Comparison of ENCODE assay signal across 10 cellular contexts in genomic region chr17:42249681-42250446, GRCh38. TPM values are rescaled to one million over a fixed set of nuclear protein-coding genes. Genes with fewer than 3 reads are reported as not detected.
DNase-seq lines count a peak whose midpoint lies in the region; ATAC-seq and TF ChIP-seq lines count a peak whose summit lies in the region.
"Had no signal": no experiment of that assay in that cellular context is flagged by ENCODE, and none has a peak within 500 bp of the region (broad histone marks: within the 10 kb centered on the region; RNA-seq: fewer than 3 reads in every experiment).

No MANE protein-coding gene starts in this region.

- H3K9me3 ChIP-seq in left ventricle myocardium inferior (replicated peaks) (no peaks in the 10 kb centered on the region), upper lobe of right lung (no peaks in the 10 kb centered on the region)

- H3K4me1 Mint-ChIP-seq in natural killer cell = peaks cover 40 to 48% of the 10 kb centered on the region in 2 donors

- peak overlapping the region; percentile 80 for H3K4me3 Mint-ChIP-seq in natural killer cell
- H3K4me3 Mint-ChIP-seq: endodermal cell had no signal

- H3K36me3 ChIP-seq in left ventricle myocardium inferior (no peaks in the 10 kb centered on the region), upper lobe of right lung (no peaks in the 10 kb centered on the region)

- no peaks in the 10 kb centered on the region for H3K9me3 Mint-ChIP-seq in activated naive CD4-positive, alpha-beta T cell treated with anti-CD3 and anti-CD28 coated beads, Interleukin-2, amount 50 U/mL, for 72 hours
- no peaks in the 10 kb centered on the region for H3K9me3 Mint-ChIP-seq in natural killer cell
- H3K9me3 Mint-ChIP-seq: endodermal cell had no signal

- intact Hi-C loops in left ventricle myocardium inferior (cut with micrococcal nuclease) = no loop called here
- intact Hi-C loops in left ventricle myocardium superior (cut with micrococcal nuclease) = no loop called here
- intact Hi-C loops in natural killer cell (cut with micrococcal nuclease) = loop anchor here (2.0 kb wide), 2 partner anchors 17 to 25 kb away; no protein-coding TSS in a partner anchor
- intact Hi-C loops in upper lobe of right lung (cut with DNase I) = no loop called here
- intact Hi-C loops in posterior vena cava (cut with DNase I) = no loop called here

- ATAC-seq in left ventricle myocardium superior = no peak
- peak; percentile 65 to 76 for ATAC-seq in activated naive CD4-positive, alpha-beta T cell treated with anti-CD3 and anti-CD28 coated beads, Interleukin-2, amount 50 U/mL, for 72 hours
- ATAC-seq in natural killer cell = peak; percentile 39 to 63 (median 49)
- ATAC-seq in upper lobe of right lung = no peak
- ATAC-seq in foreskin keratinocyte = no peak

- H3K27me3 Mint-ChIP-seq in natural killer cell (ENCODE audit: low read depth in 2 of 2) = no peaks in the 10 kb centered on the region

- H3K27me3 ChIP-seq in left ventricle myocardium inferior (ENCODE audit: low read depth) = no peaks in the 10 kb centered on the region
- no peaks in the 10 kb centered on the region for H3K27me3 ChIP-seq in upper lobe of right lung
- no peaks in the 10 kb centered on the region for H3K27me3 ChIP-seq in foreskin keratinocyte

- H3K4me1 ChIP-seq in left ventricle myocardium inferior (peaks cover 55% of the 10 kb centered on the region), upper lobe of right lung (peaks cover 41% of the 10 kb centered on the region), foreskin keratinocyte (peaks cover 12% of the 10 kb centered on the region)

- peak overlapping the region; percentile 100 for H3K27ac Mint-ChIP-seq in activated naive CD4-positive, alpha-beta T cell treated with anti-CD3 and anti-CD28 coated beads, Interleukin-2, amount 50 U/mL, for 72 hours
- H3K27ac Mint-ChIP-seq in natural killer cell = peak overlapping the region; percentile 97 to 100
- H3K27ac Mint-ChIP-seq: endodermal cell had no signal

- no peak for DNase-seq in left ventricle myocardium inferior
- DNase-seq in left ventricle myocardium superior = no peak
- DNase-seq in activated naive CD4-positive, alpha-beta T cell treated with anti-CD3 and anti-CD28 coated beads, Interleukin-2, amount 50 U/mL, for 72 hours (ENCODE audit: low spot score in 2 of 2) = peak in 1 of 2 donors; percentile 54
- no peak for DNase-seq in natural killer cell
- no peak for DNase-seq in upper lobe of right lung
- DNase-seq in pons (ENCODE audit: low spot score) = no peak
- DNase-seq in posterior vena cava (ENCODE audit: low spot score) = no peak
- no peak for DNase-seq in foreskin keratinocyte
- DNase-seq: endodermal cell, NCI-H146 had no signal

- TF ChIP-seq CTCF in left ventricle myocardium inferior (IDR thresholded peaks at IDR 0.05; ENCODE audit: borderline replicate concordance) (no peak), natural killer cell (IDR thresholded peaks at IDR 0.05) (no peak), upper lobe of right lung (IDR thresholded peaks at IDR 0.05) (no peak), foreskin keratinocyte (conservative IDR thresholded peaks at IDR 0.05) (no peak)

- H3K36me3 Mint-ChIP-seq in activated naive CD4-positive, alpha-beta T cell treated with anti-CD3 and anti-CD28 coated beads, Interleukin-2, amount 50 U/mL, for 72 hours = peaks cover 6 to 28% of the 10 kb centered on the region in 2 donors
- no peaks in the 10 kb centered on the region for H3K36me3 Mint-ChIP-seq in natural killer cell

- H3K27ac ChIP-seq in left ventricle myocardium inferior (replicated peaks) (peak overlapping the region; percentile 88), upper lobe of right lung (peak overlapping the region; percentile 95), foreskin keratinocyte (no peak overlapping the region)

- H3K4me3 ChIP-seq in left ventricle myocardium inferior (no peak overlapping the region), upper lobe of right lung (no peak overlapping the region)

RNA-seq across cellular contexts. Expression of gene STAT5B, which starts 26.3 kb away (rescaled TPM):
- total RNA-seq in left ventricle myocardium inferior = 30.7 TPM
- 33.4 TPM for total RNA-seq in left ventricle myocardium superior
- 100 to 1,000 TPM; 117 to 207 TPM for total RNA-seq in activated naive CD4-positive, alpha-beta T cell treated with anti-CD3 and anti-CD28 coated beads, Interleukin-2, amount 50 U/mL, for 72 hours
- 100 to 1,000 TPM in 2 of 3 donors, 10 to 100 TPM in 1; 79.9 to 112 (median 103) TPM for total RNA-seq in natural killer cell
- 71.0 TPM for total RNA-seq in upper lobe of right lung
- 10 to 100 TPM; 88.6 to 96.3 TPM for total RNA-seq in posterior vena cava
- 13.4 and 15.0 TPM in 2 replicates for total RNA-seq in foreskin keratinocyte
- 4.9 and 6.1 TPM in 2 replicates for polyA plus RNA-seq in foreskin keratinocyte

RNA-seq across cellular contexts. Expression of gene STAT5A, which starts 38.4 kb away (rescaled TPM):
- total RNA-seq in left ventricle myocardium inferior = 16.7 TPM
- 13.8 TPM for total RNA-seq in left ventricle myocardium superior
- total RNA-seq in activated naive CD4-positive, alpha-beta T cell treated with anti-CD3 and anti-CD28 coated beads, Interleukin-2, amount 50 U/mL, for 72 hours = 100 to 1,000 TPM; 171 to 177 TPM
- total RNA-seq in natural killer cell = 100 to 1,000 TPM; 112 to 135 (median 117) TPM
- total RNA-seq in upper lobe of right lung = 42.0 TPM
- 10 to 100 TPM; 30.7 to 37.6 TPM for total RNA-seq in posterior vena cava
- total RNA-seq in foreskin keratinocyte = 1.2 and 1.3 TPM in 2 replicates
- polyA plus RNA-seq in foreskin keratinocyte = 0.69 and 0.84 TPM in 2 replicates

RNA-seq across cellular contexts. Expression of gene GHDC, which starts 55.6 kb away (rescaled TPM):
- 8.4 TPM for total RNA-seq in left ventricle myocardium inferior
- 7.0 TPM for total RNA-seq in left ventricle myocardium superior
- 10 to 100 TPM; 10.5 to 25.3 TPM for total RNA-seq in activated naive CD4-positive, alpha-beta T cell treated with anti-CD3 and anti-CD28 coated beads, Interleukin-2, amount 50 U/mL, for 72 hours
- 10 to 100 TPM; 19.5 to 24.6 (median 22.8) TPM for total RNA-seq in natural killer cell
- total RNA-seq in upper lobe of right lung = 30.9 TPM
- 10 to 100 TPM; 14.5 to 16.6 TPM for total RNA-seq in posterior vena cava
- total RNA-seq in foreskin keratinocyte = 7.0 and 8.6 TPM in 2 replicates
- polyA plus RNA-seq in foreskin keratinocyte = 7.6 and 8.0 TPM in 2 replicates

Comparison
In these comparisons a context has a peak if more than half of its experiments do, and no peak if none do; other contexts are left out.
1. ATAC-seq: peak in activated naive CD4-positive, alpha-beta T cell treated with anti-CD3 and anti-CD28 coated beads, Interleukin-2, amount 50 U/mL, for 72 hours (2 of 2) and natural killer cell (3 of 3); none in left ventricle myocardium superior (single experiment), upper lobe of right lung (single experiment) and foreskin keratinocyte (single experiment).